1 cellular context compared by ENCODE assay signal in genomic region chr17:81550285-81550684, GRCh38.
TF ChIP-seq lines count a peak whose summit lies in the region.

No MANE protein-coding gene starts in this region.

TF ChIP-seq in SK-N-SH treated with all-trans-retinoic acid at 6 μM for 48 hours, 23 proteins besides CTCF, POLR2A, EP300 and RAD21 (continued from another document):
- TF ChIP-seq PPARA (CRISPR knock-in tag; IDR thresholded peaks at IDR 0.05; ENCODE audit: borderline replicate concordance), result no peak
- TF ChIP-seq RARB (CRISPR knock-in tag; IDR thresholded peaks at IDR 0.05), result no peak
- TF ChIP-seq ZC3H10 (CRISPR knock-in tag; IDR thresholded peaks at IDR 0.05), result no peak
- no peak for TF ChIP-seq ARNTL (CRISPR knock-in tag; IDR thresholded peaks at IDR 0.05; ENCODE audit: borderline replicate concordance, low read depth)
- TF ChIP-seq CREB5 (CRISPR knock-in tag; IDR thresholded peaks at IDR 0.05; ENCODE audit: low read depth), result no peak
- TF ChIP-seq ZNF8 (CRISPR knock-in tag; IDR thresholded peaks at IDR 0.05), result no peak
- TF ChIP-seq TCF4 (CRISPR knock-in tag; IDR thresholded peaks at IDR 0.05; ENCODE audit: borderline replicate concordance), result no peak
- TF ChIP-seq ISL1 (CRISPR knock-in tag; IDR thresholded peaks at IDR 0.05), result no peak
- TF ChIP-seq POU6F1 (CRISPR knock-in tag; IDR thresholded peaks at IDR 0.05; ENCODE audit: borderline replicate concordance, low read depth), result no peak
- TF ChIP-seq OSR1 (CRISPR knock-in tag; IDR thresholded peaks at IDR 0.05), result no peak
- no peak for TF ChIP-seq PATZ1 (CRISPR knock-in tag; IDR thresholded peaks at IDR 0.05; ENCODE audit: borderline replicate concordance)
- no peak for TF ChIP-seq ZNF70 (CRISPR knock-in tag; IDR thresholded peaks at IDR 0.05)
- no peak for TF ChIP-seq CSDC2 (CRISPR knock-in tag; IDR thresholded peaks at IDR 0.05)
